Comparison of ENCODE assay signal across 1 cellular context in the genomic region with DNA sequence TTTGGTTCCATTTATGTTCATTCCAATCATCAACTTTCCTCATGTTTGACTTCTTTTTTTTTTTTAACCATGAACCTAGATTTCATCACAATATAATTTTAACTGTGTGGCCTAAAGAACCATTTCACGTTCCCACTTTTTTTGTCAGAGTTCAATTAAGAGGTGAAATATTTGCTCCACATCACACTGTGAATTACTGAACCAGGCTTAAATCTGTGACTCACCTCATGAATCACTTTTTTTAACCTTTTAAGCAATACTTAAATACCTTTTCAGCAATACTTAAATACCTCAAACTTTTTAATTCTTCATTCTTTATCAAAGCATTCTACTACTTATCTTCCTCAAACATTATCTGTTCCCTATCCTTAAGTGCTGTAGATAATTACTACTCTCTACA.
TF ChIP-seq lines count a peak whose summit lies in the region.

No MANE protein-coding gene starts in this region.

TF ChIP-seq in WTC11, 78 proteins besides CTCF, POLR2A, EP300 and RAD21 (continued from another document):
- TF ChIP-seq, protein P1, sequence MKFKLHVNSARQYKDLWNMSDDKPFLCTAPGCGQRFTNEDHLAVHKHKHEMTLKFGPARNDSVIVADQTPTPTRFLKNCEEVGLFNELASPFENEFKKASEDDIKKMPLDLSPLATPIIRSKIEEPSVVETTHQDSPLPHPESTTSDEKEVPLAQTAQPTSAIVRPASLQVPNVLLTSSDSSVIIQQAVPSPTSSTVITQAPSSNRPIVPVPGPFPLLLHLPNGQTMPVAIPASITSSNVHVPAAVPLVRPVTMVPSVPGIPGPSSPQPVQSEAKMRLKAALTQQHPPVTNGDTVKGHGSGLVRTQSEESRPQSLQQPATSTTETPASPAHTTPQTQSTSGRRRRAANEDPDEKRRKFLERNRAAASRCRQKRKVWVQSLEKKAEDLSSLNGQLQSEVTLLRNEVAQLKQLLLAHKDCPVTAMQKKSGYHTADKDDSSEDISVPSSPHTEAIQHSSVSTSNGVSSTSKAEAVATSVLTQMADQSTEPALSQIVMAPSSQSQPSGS (CRISPR knock-in tag; IDR thresholded peaks at IDR 0.05; ENCODE audit: borderline replicate concordance, low read depth): no peak
- TF ChIP-seq RORB (CRISPR knock-in tag; IDR thresholded peaks at IDR 0.05): no peak
TF ChIP-seq in WTC11: peak in this region for 0.
